ENCODE assay signal across 30 cellular contexts in the genomic region with DNA sequence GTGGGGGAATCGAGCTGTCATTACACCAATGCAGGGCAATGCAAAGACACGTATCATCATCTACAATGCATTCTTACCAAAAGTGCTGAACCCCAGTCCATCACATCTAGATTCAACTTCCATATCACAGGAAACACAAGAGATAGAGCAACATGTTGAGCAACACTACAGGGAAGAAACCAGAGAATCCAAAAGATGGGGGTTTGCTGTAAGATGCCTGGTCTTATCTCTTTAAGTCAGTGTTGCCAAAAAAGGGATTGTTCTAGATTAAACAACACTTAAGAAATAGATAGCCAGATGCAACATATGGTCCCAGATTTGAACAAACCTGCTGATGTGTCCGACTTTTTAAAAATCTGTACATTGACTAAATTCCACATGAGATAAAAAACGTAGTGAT.
"Had no signal": no experiment of that assay in that cellular context is flagged by ENCODE, and none has a peak within 500 bp of the region (broad histone marks: within the 10 kb centered on the region; RNA-seq: fewer than 3 reads in every experiment).

No MANE protein-coding gene starts in this region.

- H3K9me3 ChIP-seq: ascending aorta had no signal

- H3K27me3 ChIP-seq: ascending aorta had no signal

- H3K36me3 ChIP-seq: ascending aorta, cardiac muscle cell had no signal

- ATAC-seq: activated CD4-positive, alpha-beta T cell treated with anti-CD3 and anti-CD28 coated beads for 36 hours; activated CD8-positive, alpha-beta memory T cell treated with anti-CD3 and anti-CD28 coated beads, Interleukin-2, amount 10 ng/mL, durations not matched to agents 7 days and 5 days; activated CD8-positive, alpha-beta T cell treated with anti-CD3 and anti-CD28 coated beads, Interleukin-2, amount 10 ng/mL, durations not matched to agents 7 days and 5 days; activated naive CD8-positive, alpha-beta T cell treated with anti-CD3 and anti-CD28 coated beads, Interleukin-2, amount 50 U/mL, for 24 hours had no signal

- DNase-seq: activated B cell treated with CpG ODN at 0.5 μM for 24 hours; activated CD4-positive, alpha-beta memory T cell treated with anti-CD3 and anti-CD28 coated beads, Interleukin-2, amount 10 ng/mL, durations not matched to agents 7 days and 5 days; activated CD4-positive, alpha-beta T cell treated with anti-CD3 and anti-CD28 coated beads for 36 hours; activated CD4-positive, alpha-beta T cell treated with anti-CD3 and anti-CD28 coated beads for 48 hours; activated CD4-positive, alpha-beta T cell treated with anti-CD3 and anti-CD28 coated beads, Interleukin-2, amount 10 ng/mL, durations not matched to agents 7 days and 5 days; activated CD4-positive, alpha-beta T cell treated with anti-CD3 and anti-CD28 coated beads, Interleukin-2, amount 50 U/mL, for 48 hours; activated CD4-positive, CD25-positive, alpha-beta regulatory T cell treated with anti-CD3 and anti-CD28 coated beads, Interleukin-2, amount 50 U/mL, for 72 hours; activated CD8-positive, alpha-beta memory T cell treated with anti-CD3 and anti-CD28 coated beads for 24 hours; activated CD8-positive, alpha-beta memory T cell treated with anti-CD3 and anti-CD28 coated beads, Interleukin-2, amount 10 ng/mL, durations not matched to agents 7 days and 5 days; activated CD8-positive, alpha-beta memory T cell treated with anti-CD3 and anti-CD28 coated beads, Interleukin-2, amount 50 U/mL, for 48 hours; activated CD8-positive, alpha-beta T cell treated with anti-CD3 and anti-CD28 coated beads, Interleukin-2, amount 10 ng/mL, durations not matched to agents 7 days and 5 days; activated effector memory CD4-positive, alpha-beta T cell treated with Interleukin-2 at 50 U/mL for 16 hours; activated gamma-delta T cell; activated naive CD4-positive, alpha-beta T cell treated with anti-CD3 and anti-CD28 coated beads, Interleukin-2, amount 10 ng/mL, durations not matched to agents 7 days and 5 days; activated naive CD4-positive, alpha-beta T cell treated with Interleukin-2 at 50 U/mL for 16 hours; activated naive CD8-positive, alpha-beta T cell treated with anti-CD3 and anti-CD28 coated beads, Interleukin-2, amount 10 ng/mL, durations not matched to agents 7 days and 5 days; activated naive CD8-positive, alpha-beta T cell treated with anti-CD3 and anti-CD28 coated beads, Interleukin-2, amount 50 U/mL, for 24 hours; activated T-cell treated with anti-CD3 and anti-CD28 coated beads, Interleukin-2, amount 50 U/mL, for 24 hours; activated T-cell treated with anti-CD3 and anti-CD28 coated beads, Interleukin-2, amount 50 U/mL, for 48 hours; amniotic stem cell; caudate nucleus; cerebellar nuclear complex; T-helper 1 cell; T-helper 2 cell; T-helper 9 cell had no signal

- FAIRE-seq: bronchial epithelial cell, TTC549 had no signal

- H3K27ac ChIP-seq: ascending aorta, cardiac muscle cell, VCaP had no signal

- H3K4me3 ChIP-seq: ascending aorta, cardiac muscle cell had no signal
